ENCODE assay signal across 27 cellular contexts in genomic region chr2:55592130-55592529, GRCh38.
"Had no signal": no experiment of that assay in that cellular context is flagged by ENCODE, and none has a peak within 500 bp of the region (broad histone marks: within the 10 kb centered on the region; RNA-seq: fewer than 3 reads in every experiment).

No MANE protein-coding gene starts in this region.

- H3K27ac ChIP-seq: ascending aorta, esophagus squamous epithelium, heart left ventricle, testis, VCaP had no signal

- H3K4me1 ChIP-seq: testis had no signal

- H3K27me3 ChIP-seq: ascending aorta, esophagus squamous epithelium, heart left ventricle, testis had no signal

- DNase-seq: activated CD4-positive, alpha-beta T cell treated with anti-CD3 and anti-CD28 coated beads, Interleukin-2, amount 10 ng/mL, durations not matched to agents 7 days and 5 days; activated CD8-positive, alpha-beta memory T cell treated with anti-CD3 and anti-CD28 coated beads, Interleukin-2, amount 10 ng/mL, durations not matched to agents 7 days and 5 days; activated CD8-positive, alpha-beta T cell treated with anti-CD3 and anti-CD28 coated beads for 36 hours; activated T-cell treated with anti-CD3 and anti-CD28 coated beads for 4 hours; cerebellar nuclear complex; cortex of kidney; endodermal cell; esophagus squamous epithelium; heart left ventricle; islet precursor cell; left cardiac atrium; occipital lobe; posterior cingulate gyrus; stimulated activated CD4-positive, alpha-beta T cell treated with anti-CD3 and anti-CD28 coated beads, Interleukin-2, amount 100 ng/mL, for 48 hours; stimulated activated CD8-positive, alpha-beta memory T cell treated with anti-CD3 and anti-CD28 coated beads, Interleukin-4, amount 100 ng/mL, for 48 hours; stimulated activated naive B cell treated with anti-CD40 and anti-IgM and Interleukin-4, amounts not matched to agents 10 μg/mL and 1 μg/mL and 100 μg/mL, for 72 hours; testis had no signal

- H3K4me1 Mint-ChIP-seq: endodermal cell, neural crest cell had no signal

- H3K4me3 ChIP-seq: ascending aorta, esophagus squamous epithelium, heart left ventricle, testis had no signal

- H3K27me3 Mint-ChIP-seq: activated CD4-positive, alpha-beta T cell treated with anti-CD3 and anti-CD28 coated beads, Interleukin-2, amount 10 ng/mL, durations not matched to agents 7 days and 5 days; activated CD8-positive, alpha-beta memory T cell treated with anti-CD3 and anti-CD28 coated beads, Interleukin-2, amount 10 ng/mL, durations not matched to agents 7 days and 5 days; activated CD8-positive, alpha-beta T cell treated with anti-CD3 and anti-CD28 coated beads for 36 hours; memory B cell; stimulated activated naive B cell treated with anti-CD40 and anti-IgM and Interleukin-4, amounts not matched to agents 10 μg/mL and 1 μg/mL and 100 μg/mL, for 72 hours; type B pancreatic cell had no signal

- H3K27ac Mint-ChIP-seq: activated CD4-positive, alpha-beta T cell treated with anti-CD3 and anti-CD28 coated beads, Interleukin-2, amount 10 ng/mL, durations not matched to agents 7 days and 5 days; activated CD8-positive, alpha-beta memory T cell treated with anti-CD3 and anti-CD28 coated beads, Interleukin-2, amount 10 ng/mL, durations not matched to agents 7 days and 5 days; activated CD8-positive, alpha-beta T cell treated with anti-CD3 and anti-CD28 coated beads for 36 hours; activated naive CD4-positive, alpha-beta T cell treated with anti-CD3 and anti-CD28 coated beads, Interleukin-2, amount 50 U/mL, for 72 hours; endodermal cell; memory B cell; stimulated activated naive B cell treated with anti-CD40 and anti-IgM and Interleukin-4, amounts not matched to agents 10 μg/mL and 1 μg/mL and 100 μg/mL, for 72 hours; T-helper 2 cell treated with Interferon-gamma antibody and Interleukin-4, amounts not matched to agents 5 μg/mL and 100 μg/mL, for 36 hours; type B pancreatic cell had no signal

- H3K4me3 Mint-ChIP-seq: activated CD4-positive, alpha-beta T cell treated with anti-CD3 and anti-CD28 coated beads, Interleukin-2, amount 10 ng/mL, durations not matched to agents 7 days and 5 days; activated CD8-positive, alpha-beta memory T cell treated with anti-CD3 and anti-CD28 coated beads, Interleukin-2, amount 10 ng/mL, durations not matched to agents 7 days and 5 days; activated CD8-positive, alpha-beta T cell treated with anti-CD3 and anti-CD28 coated beads for 36 hours; endodermal cell; memory B cell; neural crest cell; stimulated activated naive B cell treated with anti-CD40 and anti-IgM and Interleukin-4, amounts not matched to agents 10 μg/mL and 1 μg/mL and 100 μg/mL, for 72 hours; T-helper 2 cell treated with Interferon-gamma antibody and Interleukin-4, amounts not matched to agents 5 μg/mL and 100 μg/mL, for 36 hours; type B pancreatic cell had no signal

- FAIRE-seq: bronchial epithelial cell had no signal

- H3K9me3 ChIP-seq: ascending aorta, esophagus squamous epithelium, heart left ventricle, testis had no signal

- H3K9me3 Mint-ChIP-seq: activated CD4-positive, alpha-beta T cell treated with anti-CD3 and anti-CD28 coated beads, Interleukin-2, amount 10 ng/mL, durations not matched to agents 7 days and 5 days; activated CD8-positive, alpha-beta T cell treated with anti-CD3 and anti-CD28 coated beads for 36 hours; activated naive CD4-positive, alpha-beta T cell treated with anti-CD3 and anti-CD28 coated beads, Interleukin-2, amount 50 U/mL, for 72 hours; endodermal cell; memory B cell; neural crest cell; stimulated activated naive B cell treated with anti-CD40 and anti-IgM and Interleukin-4, amounts not matched to agents 10 μg/mL and 1 μg/mL and 100 μg/mL, for 72 hours; T-helper 2 cell treated with Interferon-gamma antibody and Interleukin-4, amounts not matched to agents 5 μg/mL and 100 μg/mL, for 36 hours; type B pancreatic cell had no signal

- ATAC-seq: activated CD4-positive, CD25-positive, alpha-beta regulatory T cell treated with anti-CD3 and anti-CD28 coated beads, Interleukin-2, amount 50 U/mL, for 24 hours; activated CD8-positive, alpha-beta memory T cell treated with anti-CD3 and anti-CD28 coated beads, Interleukin-2, amount 10 ng/mL, durations not matched to agents 7 days and 5 days; activated CD8-positive, alpha-beta T cell treated with anti-CD3 and anti-CD28 coated beads for 36 hours; activated naive CD4-positive, alpha-beta T cell treated with anti-CD3 and anti-CD28 coated beads, Interleukin-2, amount 50 U/mL, for 72 hours; heart left ventricle; sciatic nerve; stimulated activated naive B cell treated with anti-CD40 and anti-IgM and Interleukin-4, amounts not matched to agents 10 μg/mL and 1 μg/mL and 100 μg/mL, for 72 hours had no signal
